Comparison of ENCODE assay signal across 17 cellular contexts in the genomic region with DNA sequence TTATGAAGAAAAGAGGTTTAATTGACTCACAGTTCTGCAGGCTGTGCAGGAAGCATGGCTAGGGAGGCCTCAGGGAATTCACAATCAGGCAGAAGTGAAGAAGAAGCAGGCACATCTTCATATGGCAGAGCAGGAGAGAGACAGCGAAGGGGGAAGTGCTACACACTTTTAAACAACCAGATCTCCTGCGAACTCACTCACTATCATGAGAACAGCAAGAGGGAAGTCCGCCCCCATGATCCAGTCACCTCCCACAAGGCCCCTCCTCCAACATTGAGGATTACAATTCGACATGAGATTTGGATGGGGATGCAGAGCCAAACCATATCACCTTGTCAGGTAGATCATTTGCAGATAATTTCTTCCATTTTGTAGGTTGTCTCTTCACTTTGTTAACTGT.
DNase-seq lines count a peak whose midpoint lies in the region; ATAC-seq and TF ChIP-seq lines count a peak whose summit lies in the region.
"Had no signal": no experiment of that assay in that cellular context is flagged by ENCODE, and none has a peak within 500 bp of the region (broad histone marks: within the 10 kb centered on the region; RNA-seq: fewer than 3 reads in every experiment).

No MANE protein-coding gene starts in this region.

- H3K27me3 Mint-ChIP-seq in neural crest cell (ENCODE audit: low read depth), result no peaks in the 10 kb centered on the region
- H3K27me3 Mint-ChIP-seq: CD4-positive, alpha-beta memory T cell had no signal

- H3K9me3 Mint-ChIP-seq in neural crest cell, result peaks cover 4% of the 10 kb centered on the region
- H3K9me3 Mint-ChIP-seq: GM23338 had no signal

- no peak overlapping the region for H3K4me3 Mint-ChIP-seq in neural crest cell
- H3K4me3 Mint-ChIP-seq: CD4-positive, alpha-beta memory T cell; GM23338 had no signal

- H3K36me3 Mint-ChIP-seq in neural crest cell (ENCODE audit: low read depth), result no peaks in the 10 kb centered on the region
- H3K36me3 Mint-ChIP-seq: CD4-positive, alpha-beta memory T cell had no signal

- no peak for TF ChIP-seq CTCF in neural crest cell (conservative IDR thresholded peaks at IDR 0.05)

- peak overlapping the region; percentile 45 for H3K27ac Mint-ChIP-seq in neural crest cell (ENCODE audit: unreplicated experiment)
- H3K27ac Mint-ChIP-seq: GM23338 had no signal

- H3K4me1 Mint-ChIP-seq in neural crest cell, result peaks cover 14% of the 10 kb centered on the region
- H3K4me1 Mint-ChIP-seq: CD4-positive, alpha-beta memory T cell had no signal

- no peak for ATAC-seq in HG03469 (IDR thresholded peaks at IDR 0.05; ENCODE audit: unreplicated experiment)
- ATAC-seq: A549, GM23338, HepG2 had no signal

- peak; percentile 17 for DNase-seq in ELR (ENCODE audit: low read depth)
- peak; percentile 15 for DNase-seq in HT1080 (ENCODE audit: low read depth)
- DNase-seq in T1000 (lab: John Stamatoyannopoulos, UW), result peak; percentile 4
- DNase-seq in neural crest cell (ENCODE audit: low read depth, low spot score), result no peak
- DNase-seq in T-helper 9 cell, result no peak
- no peak for DNase-seq in dermis blood vessel endothelial cell
- DNase-seq: BE2C; CD4-positive, alpha-beta memory T cell; COR-L47; DMS153; DMS79 treated with DMSO at 0.1 percent for 48 hours; GF-D8; H7 had no signal

Comparison
In these comparisons a context has a peak if more than half of its experiments do, and no peak if none do; other contexts are left out.
1. DNase-seq: peak in ELR (single experiment), HT1080 (single experiment) and T1000 (single experiment); none in neural crest cell (single experiment), T-helper 9 cell (single experiment) and dermis blood vessel endothelial cell (single experiment).